ENCODE assay signal across 8 cellular contexts in the genomic region with DNA sequence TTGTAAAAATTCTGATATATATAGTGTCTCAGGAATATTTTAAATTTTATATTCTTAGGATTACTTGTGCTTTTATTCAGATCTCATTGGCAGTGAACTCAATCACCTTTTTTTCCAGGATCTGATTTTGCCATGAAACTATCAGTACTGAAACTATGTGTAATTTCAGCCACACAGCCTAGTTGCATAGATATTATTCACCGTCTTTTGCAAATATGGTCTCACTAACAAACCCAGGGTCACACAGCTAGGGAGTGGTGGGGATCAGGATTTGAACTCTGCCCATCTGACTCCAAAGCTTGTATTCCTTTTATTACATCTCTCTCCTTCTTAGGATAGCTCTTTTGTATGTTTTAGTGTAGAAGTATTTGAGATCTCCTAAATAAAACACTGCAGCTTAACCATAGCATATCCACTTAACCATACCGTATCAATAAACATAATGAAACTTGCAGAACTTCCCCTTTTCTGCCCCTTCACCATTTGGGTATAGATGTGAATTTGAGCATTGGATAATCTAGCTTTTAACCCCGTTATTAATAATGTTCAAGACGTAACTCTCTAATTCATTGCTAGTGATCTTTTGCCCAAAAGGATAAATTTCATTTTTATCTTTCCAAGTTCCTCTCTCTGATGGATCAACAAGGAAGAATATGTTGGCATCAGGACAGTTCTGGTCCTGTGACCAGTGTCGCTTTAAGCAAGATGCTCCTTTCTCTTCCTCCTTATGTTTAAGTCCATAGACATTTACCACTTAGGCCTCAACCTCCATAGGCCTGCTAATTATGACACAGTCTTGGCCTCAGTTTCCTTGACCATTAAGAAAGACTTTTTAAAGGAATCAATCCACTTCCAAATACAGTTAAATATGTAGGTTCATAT.
DNase-seq lines count a peak whose midpoint lies in the region; ATAC-seq and FAIRE-seq lines count a peak whose summit lies in the region.
"Had no signal": no experiment of that assay in that cellular context is flagged by ENCODE, and none has a peak within 500 bp of the region (broad histone marks: within the 10 kb centered on the region; RNA-seq: fewer than 3 reads in every experiment).

No MANE protein-coding gene starts in this region.

- peaks cover 16 to 37% (median 26%) of the 10 kb centered on the region in 3 donors for H3K4me1 Mint-ChIP-seq in CD8-positive, alpha-beta memory T cell

- H4K20me1 ChIP-seq in Karpas-422 (ENCODE audit: insufficient read depth, low read depth, low read length) = peaks cover 42% of the 10 kb centered on the region

- no peak overlapping the region for H3K27ac ChIP-seq in Karpas-422 (ENCODE audit: low read length)
- H3K27ac ChIP-seq in skeletal muscle tissue (ENCODE audit: low read depth, low read length) = peak overlapping the region; percentile 3
- H3K27ac ChIP-seq in CD8-positive, alpha-beta memory T cell (ENCODE audit: low read depth, low read length) = no peak overlapping the region
- H3K27ac ChIP-seq in small intestine (ENCODE audit: low read depth in 1 of 2, low read length in 1 of 2) = no peak overlapping the region
- H3K27ac ChIP-seq: parathyroid adenoma had no signal

- H3K9ac ChIP-seq in Karpas-422 (ENCODE audit: low read length) = no peak overlapping the region
- H3K9ac ChIP-seq in skeletal muscle tissue (ENCODE audit: low read depth in 1 of 3, low read length in 3 of 3) = no peak overlapping the region
- H3K9ac ChIP-seq: parathyroid adenoma had no signal

- peak; percentile 40 for ATAC-seq in GM18858 (IDR thresholded peaks at IDR 0.05; ENCODE audit: unreplicated experiment)
- peak; percentile 40 for ATAC-seq in GM21786 (IDR thresholded peaks at IDR 0.05; ENCODE audit: unreplicated experiment)
- no peak for ATAC-seq in GM19463 (IDR thresholded peaks at IDR 0.05; ENCODE audit: unreplicated experiment)

- H3K27me3 Mint-ChIP-seq in CD8-positive, alpha-beta memory T cell = no peaks in the 10 kb centered on the region

- POLR2A ChIA-PET in CD8-positive, alpha-beta memory T cell (lab: Charles Lee) = no interaction called here

- no peaks in the 10 kb centered on the region for H3K36me3 Mint-ChIP-seq in CD8-positive, alpha-beta memory T cell

- CTCF ChIA-PET in CD8-positive, alpha-beta memory T cell (lab: Charles Lee) = interaction anchor here (1.0 to 1.6 kb wide), 6 partner anchors 20 to 326 kb away, joined by 3 to 5 read pairs (median 4); no protein-coding TSS in a partner anchor

- no peak overlapping the region for H3K27ac Mint-ChIP-seq in CD8-positive, alpha-beta memory T cell

- peaks cover 21% of the 10 kb centered on the region for H3K4me1 ChIP-seq in Karpas-422 (ENCODE audit: low read length)
- H3K4me1 ChIP-seq in skeletal muscle tissue (ENCODE audit: control insufficient read depth in 3 of 3, insufficient read depth in 3 of 3, low read length in 3 of 3) = peaks cover 22 to 32% (median 30%) of the 10 kb centered on the region in 3 donors
- peaks cover 9% of the 10 kb centered on the region for H3K4me1 ChIP-seq in CD8-positive, alpha-beta memory T cell (ENCODE audit: insufficient read depth, low read length)
- peaks cover 0 to 10% of the 10 kb centered on the region in 2 donors for H3K4me1 ChIP-seq in small intestine (ENCODE audit: control insufficient read depth in 2 of 2, insufficient read depth in 1 of 2, low read depth in 1 of 2, low read length in 1 of 2)
- H3K4me1 ChIP-seq: parathyroid adenoma had no signal

- no peak for DNase-seq in Karpas-422
- DNase-seq in CD8-positive, alpha-beta memory T cell = no peak
- no peak for DNase-seq in small intestine

- H3K4me3 Mint-ChIP-seq in CD8-positive, alpha-beta memory T cell = peak overlapping the region in 1 of 7 donors; percentile 7

- FAIRE-seq in small intestine (lab: Jason Lieb, UNC) = no peak

- no peaks in the 10 kb centered on the region for H3K36me3 ChIP-seq in Karpas-422 (ENCODE audit: insufficient read depth, low read length)
- H3K36me3 ChIP-seq in skeletal muscle tissue (ENCODE audit: control insufficient read depth in 3 of 3, insufficient read depth in 3 of 3, low read length in 3 of 3) = no peaks in the 10 kb centered on the region
- no peaks in the 10 kb centered on the region for H3K36me3 ChIP-seq in CD8-positive, alpha-beta memory T cell (ENCODE audit: insufficient read depth, low read length)
- no peaks in the 10 kb centered on the region for H3K36me3 ChIP-seq in small intestine (ENCODE audit: control insufficient read depth in 2 of 2, insufficient read depth in 2 of 2, low read length in 2 of 2)

- H3K27me3 ChIP-seq in Karpas-422 (ENCODE audit: low read length) (no peaks in the 10 kb centered on the region), skeletal muscle tissue (ENCODE audit: control insufficient read depth in 3 of 3, insufficient read depth in 3 of 3, low read length in 3 of 3) (no peaks in the 10 kb centered on the region), small intestine (ENCODE audit: control insufficient read depth in 2 of 2, insufficient read depth in 2 of 2, low read length in 2 of 2) (no peaks in the 10 kb centered on the region)
- H3K27me3 ChIP-seq in CD8-positive, alpha-beta memory T cell (ENCODE audit: insufficient read depth, low read length, poor library complexity, severe bottlenecking) = no peaks in the 10 kb centered on the region

- WGBS in small intestine, 3 donors = 75 to 88% (median 76%) methylated on average over 5 of the region's 5 CpGs

- H3K4me2 ChIP-seq in Karpas-422 (ENCODE audit: low read depth, low read length, poor library complexity, severe bottlenecking) = peak overlapping the region; percentile 21

- no peak overlapping the region for H2AFZ ChIP-seq in Karpas-422 (ENCODE audit: low read length)
- H2AFZ ChIP-seq: parathyroid adenoma had no signal

- no peaks in the 10 kb centered on the region for H3K9me3 Mint-ChIP-seq in CD8-positive, alpha-beta memory T cell

- no peaks in the 10 kb centered on the region for H3K79me2 ChIP-seq in Karpas-422 (ENCODE audit: low read length)

- no peaks in the 10 kb centered on the region for H3K9me2 ChIP-seq in Karpas-422 (replicated peaks; ENCODE audit: insufficient read depth, low read length)

- H3K4me3 ChIP-seq in Karpas-422 (ENCODE audit: low read length) (no peak overlapping the region), skeletal muscle tissue (ENCODE audit: low read length in 3 of 3) (no peak overlapping the region), small intestine (ENCODE audit: low read depth in 1 of 2, low read length in 2 of 2) (no peak overlapping the region)
- H3K4me3 ChIP-seq in CD8-positive, alpha-beta memory T cell (ENCODE audit: low read length) = no peak overlapping the region

- H3K9me3 ChIP-seq in Karpas-422 (ENCODE audit: low read length) (no peaks in the 10 kb centered on the region), skeletal muscle tissue (ENCODE audit: control insufficient read depth in 3 of 3, low read length in 3 of 3) (no peaks in the 10 kb centered on the region), small intestine (ENCODE audit: control insufficient read depth, low read depth) (no peaks in the 10 kb centered on the region)
- no peaks in the 10 kb centered on the region for H3K9me3 ChIP-seq in CD8-positive, alpha-beta memory T cell (ENCODE audit: low read length)
